Comparison of ENCODE assay signal across 9 cellular contexts in genomic region chr10:86139066-86139657, GRCh38.
DNase-seq lines count a peak whose midpoint lies in the region; ATAC-seq and TF ChIP-seq lines count a peak whose summit lies in the region.
"Had no signal": no experiment of that assay in that cellular context is flagged by ENCODE, and none has a peak within 500 bp of the region (broad histone marks: within the 10 kb centered on the region; RNA-seq: fewer than 3 reads in every experiment).

No MANE protein-coding gene starts in this region.

- no peak overlapping the region for H3K27ac ChIP-seq in 22Rv1
- no peak overlapping the region for H3K27ac ChIP-seq in RWPE1

- DNase-seq in GM12864 (ENCODE audit: low read depth): no peak
- peak; percentile 32 for DNase-seq in RWPE1 (ENCODE audit: low spot score)
- DNase-seq in inferior parietal cortex (ENCODE audit: extremely low spot score): peak; percentile 69
- DNase-seq in T-helper 9 cell: no peak
- no peak for DNase-seq in effector CD4-positive, alpha-beta T cell

- POLR2A ChIA-PET in RWPE1 (lab: Yijun Ruan, JAX; ENCODE audit: low non-redundant PET): interaction anchor here (0.6 kb wide), 1 partner anchor 133 kb away, joined by 5 read pairs; no protein-coding TSS in a partner anchor

- H3K4me3 ChIP-seq in GM12864 (ENCODE audit: low read depth, low read length): no peak overlapping the region

- peak; percentile 89 for TF ChIP-seq CTCF in 22Rv1 (IDR thresholded peaks at IDR 0.05)
- TF ChIP-seq CTCF in GM12864 (IDR thresholded peaks at IDR 0.05; ENCODE audit: low read depth, low read length, missing control alignments): peak; percentile 87
- TF ChIP-seq CTCF in RWPE1 (conservative IDR thresholded peaks at IDR 0.05; ENCODE audit: low read depth): peak; percentile 21; the same call in 1 of the 2 replicates

- CTCF ChIA-PET in RWPE1 (lab: Yijun Ruan, JAX): interaction anchor here (0.6 to 1.3 kb wide), 14 partner anchors 15 to 1896 kb away, joined by 3 to 11 read pairs (median 4); no protein-coding TSS in a partner anchor

- ATAC-seq in HG02973 (IDR thresholded peaks at IDR 0.05; ENCODE audit: unreplicated experiment) (no peak), GM21528 (IDR thresholded peaks at IDR 0.05; ENCODE audit: low FRiP score, unreplicated experiment) (no peak)
- ATAC-seq: natural killer cell treated with Interleukin-12 subunit alpha and Interleukin-12 subunit beta and Interleukin-15 and Interleukin-18, amount 100 ng/mL, for 72 hours had no signal

Comparison
In these comparisons a context has a peak if more than half of its experiments do, and no peak if none do; other contexts are left out.
1. CTCF ChIP-seq: peak in every context shown above with its lines; median percentile 89 in 22Rv1; 87 in GM12864; 21 in RWPE1.
2. DNase-seq: peak in RWPE1 (single experiment) and inferior parietal cortex (single experiment); none in GM12864 (single experiment), T-helper 9 cell (single experiment) and effector CD4-positive, alpha-beta T cell (single experiment).